ENCODE assay signal across 9 cellular contexts in genomic region chr2:177211148-177211547, GRCh38. TPM values are rescaled to one million over a fixed set of nuclear protein-coding genes. Genes with fewer than 3 reads are reported as not detected.
DNase-seq lines count a peak whose midpoint lies in the region; ATAC-seq and TF ChIP-seq lines count a peak whose summit lies in the region.
"Had no signal": no experiment of that assay in that cellular context is flagged by ENCODE, and none has a peak within 500 bp of the region (broad histone marks: within the 10 kb centered on the region; RNA-seq: fewer than 3 reads in every experiment).

No MANE protein-coding gene starts in this region.

- peaks cover 49% of the 10 kb centered on the region for H3K36me3 Mint-ChIP-seq in activated T-cell treated with anti-CD3 and anti-CD28 coated beads, Interleukin-2, amount 50 U/mL, for 24 hours (ENCODE audit: low read depth)
- peaks cover 30 to 37% of the 10 kb centered on the region in 2 donors for H3K36me3 Mint-ChIP-seq in activated naive CD4-positive, alpha-beta T cell treated with anti-CD3 and anti-CD28 coated beads, Interleukin-2, amount 50 U/mL, for 72 hours

- no peaks in the 10 kb centered on the region for H3K9me3 ChIP-seq in thymus (ENCODE audit: control insufficient read depth)

- H3K9me3 Mint-ChIP-seq in activated T-cell treated with anti-CD3 and anti-CD28 coated beads, Interleukin-2, amount 50 U/mL, for 24 hours, result no peaks in the 10 kb centered on the region
- no peaks in the 10 kb centered on the region for H3K9me3 Mint-ChIP-seq in activated naive CD4-positive, alpha-beta T cell treated with anti-CD3 and anti-CD28 coated beads, Interleukin-2, amount 50 U/mL, for 72 hours

- H3K27ac Mint-ChIP-seq in activated T-cell treated with anti-CD3 and anti-CD28 coated beads, Interleukin-2, amount 50 U/mL, for 24 hours, result peak overlapping the region; percentile 100
- H3K27ac Mint-ChIP-seq in activated naive CD4-positive, alpha-beta T cell treated with anti-CD3 and anti-CD28 coated beads, Interleukin-2, amount 50 U/mL, for 72 hours, result peak overlapping the region; percentile 97 to 99

- peaks cover 41% of the 10 kb centered on the region for H3K4me1 Mint-ChIP-seq in activated T-cell treated with anti-CD3 and anti-CD28 coated beads, Interleukin-2, amount 50 U/mL, for 24 hours (ENCODE audit: low read depth)

- peaks cover 6% of the 10 kb centered on the region for H3K4me1 ChIP-seq in thymus (ENCODE audit: control insufficient read depth, insufficient read depth, low read length)

- peak overlapping the region; percentile 66 for H3K4me3 ChIP-seq in kidney epithelial cell (ENCODE audit: low read depth, low read length)
- H3K4me3 ChIP-seq in thymus (ENCODE audit: low read length), result peak overlapping the region; percentile 4

- H3K36me3 ChIP-seq in kidney epithelial cell (ENCODE audit: control insufficient read depth, insufficient read depth, low read length), result no peaks in the 10 kb centered on the region
- H3K36me3 ChIP-seq in thymus (ENCODE audit: control insufficient read depth, insufficient read depth), result no peaks in the 10 kb centered on the region

- peak overlapping the region; percentile 97 for H3K4me3 Mint-ChIP-seq in activated T-cell treated with anti-CD3 and anti-CD28 coated beads, Interleukin-2, amount 50 U/mL, for 24 hours

- no peak for TF ChIP-seq CTCF in kidney epithelial cell (IDR thresholded peaks at IDR 0.05; ENCODE audit: insufficient read depth, low read length, poor library complexity, severe bottlenecking)

- 62% methylated on average over 7 of the region's 7 CpGs for WGBS in thymus

- ATAC-seq in activated naive CD4-positive, alpha-beta T cell treated with anti-CD3 and anti-CD28 coated beads, Interleukin-2, amount 50 U/mL, for 72 hours, result no peak

- no peaks in the 10 kb centered on the region for H3K27me3 Mint-ChIP-seq in activated T-cell treated with anti-CD3 and anti-CD28 coated beads, Interleukin-2, amount 50 U/mL, for 24 hours

- DNase-seq in activated T-cell treated with anti-CD3 and anti-CD28 coated beads, Interleukin-2, amount 50 U/mL, for 24 hours, result no peak
- DNase-seq in activated T-cell treated with anti-CD3 and anti-CD28 coated beads for 4 hours (no peak), kidney epithelial cell (ENCODE audit: low read depth) (no peak), activated gamma-delta T cell treated with Interleukin-2 at 50 U/mL for 16 hours (no peak), cortex of kidney (lab: John Stamatoyannopoulos, UW) (no peak), NCI-H2081 treated with DMSO at 0.1 percent for 48 hours (lab: John Stamatoyannopoulos, UW) (no peak)
- no peak for DNase-seq in activated naive CD4-positive, alpha-beta T cell treated with anti-CD3 and anti-CD28 coated beads, Interleukin-2, amount 50 U/mL, for 72 hours (ENCODE audit: low spot score in 2 of 2)
- DNase-seq: hippocampal formation had no signal

- peak overlapping the region; percentile 71 for H3K27ac ChIP-seq in thymus (ENCODE audit: low read depth)

- H3K27me3 ChIP-seq in kidney epithelial cell (ENCODE audit: control insufficient read depth, insufficient read depth, low read length) (no peaks in the 10 kb centered on the region), thymus (ENCODE audit: control insufficient read depth, insufficient read depth) (no peaks in the 10 kb centered on the region)

RNA-seq across cellular contexts. Expression of gene HNRNPA3, which starts 1.4 kb away (rescaled TPM):
- total RNA-seq in activated naive CD4-positive, alpha-beta T cell treated with anti-CD3 and anti-CD28 coated beads, Interleukin-2, amount 50 U/mL, for 72 hours, result 100 to 1,000 TPM; 259 to 273 TPM
- total RNA-seq in kidney epithelial cell, result 47.5 and 49.4 TPM in 2 replicates
- polyA plus RNA-seq in thymus, result 228 TPM

RNA-seq across cellular contexts. Expression of gene NFE2L2, which starts 53.4 kb away (rescaled TPM):
- total RNA-seq in activated naive CD4-positive, alpha-beta T cell treated with anti-CD3 and anti-CD28 coated beads, Interleukin-2, amount 50 U/mL, for 72 hours, result 10 to 100 TPM; 44.7 to 82.2 TPM
- total RNA-seq in kidney epithelial cell, result 74.2 and 77.9 TPM in 2 replicates
- polyA plus RNA-seq in thymus, result 91.7 TPM
